ENCODE assay signal across 18 cellular contexts in genomic region chr10:118383699-118384098, GRCh38.
"Had no signal": no experiment of that assay in that cellular context is flagged by ENCODE, and none has a peak within 500 bp of the region (broad histone marks: within the 10 kb centered on the region; RNA-seq: fewer than 3 reads in every experiment).

No MANE protein-coding gene starts in this region.

- H3K9me3 ChIP-seq: ovary, uterus had no signal

- H3K4me1 ChIP-seq: heart right ventricle, neural progenitor cell, right atrium auricular region, sigmoid colon, stomach, uterus had no signal

- H3K27ac ChIP-seq: dorsolateral prefrontal cortex, heart right ventricle, neural progenitor cell, ovary, right atrium auricular region, sigmoid colon, skin epidermis, stomach, uterus had no signal

- H3K27me3 ChIP-seq: neural progenitor cell, ovary, right atrium auricular region, uterus had no signal

- DNase-seq: cortex of kidney; dorsolateral prefrontal cortex; effector CD8-positive, alpha-beta T cell; heart right ventricle; hypothalamus; kidney glomerular epithelial cell; ovary; sigmoid colon; stimulated activated CD4-positive, alpha-beta T cell treated with anti-CD3 and anti-CD28 coated beads, Interleukin-12 subunit alpha, Interleukin-12 subunit beta, amount 100 ng/mL, for 4 hours; stimulated activated naive CD4-positive, alpha-beta T cell; stomach; substantia nigra; trophoblast cell; uterus had no signal

- H3K4me3 ChIP-seq: dorsolateral prefrontal cortex, heart right ventricle, neural progenitor cell, ovary, right atrium auricular region, sigmoid colon, skin epidermis, stomach, uterus had no signal

- H3K36me3 ChIP-seq: heart right ventricle, neural progenitor cell, ovary, right atrium auricular region, sigmoid colon, stomach, uterus had no signal

- ATAC-seq: heart right ventricle; natural killer cell treated with Interleukin-12 subunit alpha and Interleukin-12 subunit beta and Interleukin-15 and Interleukin-18, amount 100 ng/mL, for 72 hours had no signal
